ENCODE assay signal across 25 cellular contexts in genomic region chr1:194174528-194174927, GRCh38.
"Had no signal": no experiment of that assay in that cellular context is flagged by ENCODE, and none has a peak within 500 bp of the region (broad histone marks: within the 10 kb centered on the region; RNA-seq: fewer than 3 reads in every experiment).

No MANE protein-coding gene starts in this region.

- H3K36me3 ChIP-seq: gastrocnemius medialis, left lung, prostate gland, right atrium auricular region, thyroid gland had no signal

- H3K27ac ChIP-seq: dorsolateral prefrontal cortex, epithelial cell of prostate, gastrocnemius medialis, left lung, prostate gland, right atrium auricular region, thyroid gland had no signal

- H3K4me1 Mint-ChIP-seq: nephron; stimulated activated naive CD8-positive, alpha-beta T cell treated with anti-CD3 and anti-CD28 coated beads, Interleukin-15, amount 100 ng/mL, for 72 hours had no signal

- ATAC-seq: esophagus mucosa; gastrocnemius medialis; left cardiac atrium; left lung; naive thymus-derived CD4-positive, alpha-beta T cell; sciatic nerve; stimulated activated naive CD8-positive, alpha-beta T cell treated with anti-CD3 and anti-CD28 coated beads, Interleukin-15, amount 100 ng/mL, for 72 hours had no signal

- H3K27me3 ChIP-seq: dorsolateral prefrontal cortex, gastrocnemius medialis, left lung, thyroid gland had no signal

- H3K4me3 Mint-ChIP-seq: naive thymus-derived CD4-positive, alpha-beta T cell; nephron; stimulated activated naive CD8-positive, alpha-beta T cell treated with anti-CD3 and anti-CD28 coated beads, Interleukin-15, amount 100 ng/mL, for 72 hours; type B pancreatic cell had no signal

- H3K36me3 Mint-ChIP-seq: type B pancreatic cell had no signal

- H3K27me3 Mint-ChIP-seq: naive thymus-derived CD4-positive, alpha-beta T cell; stimulated activated naive CD8-positive, alpha-beta T cell treated with anti-CD3 and anti-CD28 coated beads, Interleukin-15, amount 100 ng/mL, for 72 hours; type B pancreatic cell had no signal

- DNase-seq: dorsolateral prefrontal cortex; effector CD4-positive, alpha-beta T cell; foreskin fibroblast; gastrocnemius medialis; head of caudate nucleus; left cardiac atrium; left lung; midbrain; naive thymus-derived CD4-positive, alpha-beta T cell; nucleus accumbens; stimulated activated CD4-positive, alpha-beta T cell treated with anti-CD3 and anti-CD28 coated beads, Interleukin-12 subunit alpha, Interleukin-12 subunit beta, amount 100 ng/mL, for 4 hours; stimulated activated CD4-positive, alpha-beta T cell treated with anti-CD3 and anti-CD28 coated beads, Interleukin-1b, Interleukin-23, amount 100 ng/mL, for 48 hours; stimulated activated CD4-positive, alpha-beta T cell treated with anti-CD3 and anti-CD28 coated beads, Interleukin-4, amount 100 ng/mL, for 1 hour; stimulated activated CD8-positive, alpha-beta memory T cell treated with anti-CD3 and anti-CD28 coated beads, Interleukin-4, amount 100 ng/mL, for 48 hours; stimulated activated naive CD4-positive, alpha-beta T cell; stimulated activated naive CD8-positive, alpha-beta T cell treated with anti-CD3 and anti-CD28 coated beads, Interleukin-15, amount 100 ng/mL, for 72 hours; thyroid gland had no signal

- H3K4me1 ChIP-seq: gastrocnemius medialis, left lung, prostate gland, right atrium auricular region, thyroid gland had no signal

- H3K4me2 ChIP-seq: smooth muscle cell had no signal

- H3K9me3 ChIP-seq: gastrocnemius medialis, left lung, prostate gland, thyroid gland had no signal

- H3K27ac Mint-ChIP-seq: naive thymus-derived CD4-positive, alpha-beta T cell; nephron; stimulated activated naive CD8-positive, alpha-beta T cell treated with anti-CD3 and anti-CD28 coated beads, Interleukin-15, amount 100 ng/mL, for 72 hours; type B pancreatic cell had no signal

- H3K9me3 Mint-ChIP-seq: type B pancreatic cell had no signal

- H3K4me3 ChIP-seq: dorsolateral prefrontal cortex, gastrocnemius medialis, left lung, prostate gland, right atrium auricular region, smooth muscle cell, thyroid gland had no signal
